In genomic region chr7:66376264-66376945, GRCh38 we compare ENCODE assay signal across 21 cellular contexts.
DNase-seq lines count a peak whose midpoint lies in the region; FAIRE-seq and TF ChIP-seq lines count a peak whose summit lies in the region.
"Had no signal": no experiment of that assay in that cellular context is flagged by ENCODE, and none has a peak within 500 bp of the region (broad histone marks: within the 10 kb centered on the region; RNA-seq: fewer than 3 reads in every experiment).

No MANE protein-coding gene starts in this region.

- H3K4me3 ChIP-seq in mammary epithelial cell (replicated peaks in 1 of 3; ENCODE audit: insufficient read depth in 1 of 3, low read depth in 2 of 3, low read length in 3 of 3) (no peak overlapping the region), H1 (ENCODE audit: extremely low read depth in 1 of 4, insufficient read depth in 2 of 4, low read depth in 3 of 4, low read length in 4 of 4) (no peak overlapping the region), neuronal stem cell (ENCODE audit: low read length in 2 of 2) (no peak overlapping the region)
- no peak overlapping the region for H3K4me3 ChIP-seq in CD8-positive, alpha-beta memory T cell (ENCODE audit: low read length)
- H3K4me3 ChIP-seq: MG63, SJSA1 had no signal

- in situ Hi-C loops in mammary epithelial cell (cut with MboI; ENCODE audit: low sequenced_read_pairs in 2 of 2), result no loop called here

- H4K5ac ChIP-seq in H1 (ENCODE audit: insufficient read length, low read depth, low read length), result no peak overlapping the region

- H3K4me2 ChIP-seq in mammary epithelial cell (ENCODE audit: insufficient read depth, low read depth, low read length) (no peak overlapping the region), H1 (ENCODE audit: insufficient read depth in 1 of 2, low read depth in 2 of 2, low read length in 2 of 2) (no peak overlapping the region), neuronal stem cell (ENCODE audit: insufficient read depth, low read length, poor library complexity, severe bottlenecking) (no peak overlapping the region)
- H3K4me2 ChIP-seq: KMS-11 had no signal

- peaks cover 15% of the 10 kb centered on the region for H3K36me3 Mint-ChIP-seq in MCF 10A (ENCODE audit: insufficient read depth, unreplicated experiment)
- H3K36me3 Mint-ChIP-seq in CD8-positive, alpha-beta memory T cell, result peaks cover 26 to 32% (median 27%) of the 10 kb centered on the region in 3 donors

- peak overlapping the region; percentile 20 for H3K27ac Mint-ChIP-seq in MCF 10A (ENCODE audit: low read depth, unreplicated experiment)
- peak overlapping the region in 1 of 8 donors; percentile 80 for H3K27ac Mint-ChIP-seq in CD8-positive, alpha-beta memory T cell
- H3K27ac Mint-ChIP-seq: CD8-positive, alpha-beta T cell had no signal

- no peak for FAIRE-seq in H1 (lab: Jason Lieb, UNC)
- FAIRE-seq: G401.6, GM12891 had no signal

- H3K56ac ChIP-seq in H1 (replicated peaks; ENCODE audit: insufficient read length, low read depth, low read length), result no peak overlapping the region

- H2BK5ac ChIP-seq in H1 (ENCODE audit: low read depth, low read length) (no peak overlapping the region; the same call in 1 of the 2 replicates), neuronal stem cell (ENCODE audit: low read length) (peak overlapping the region; percentile 75)

- no peak overlapping the region for H3K27ac ChIP-seq in mammary epithelial cell (ENCODE audit: insufficient read depth, low read depth, low read length)
- no peak overlapping the region for H3K27ac ChIP-seq in H1 (ENCODE audit: low read depth, low read length)
- no peak overlapping the region for H3K27ac ChIP-seq in neuronal stem cell (replicated peaks; ENCODE audit: low read length)
- H3K27ac ChIP-seq in CD8-positive, alpha-beta memory T cell (ENCODE audit: low read depth, low read length), result no peak overlapping the region
- H3K27ac ChIP-seq: KMS-11, SJSA1 had no signal

- POLR2A ChIA-PET in MCF 10A (lab: Yijun Ruan, JAX) (no interaction called here), H1 (lab: Charles Lee; ENCODE audit: partially characterized antibody) (interaction anchor here (0.8 to 1.2 kb wide), 2 partner anchors 9 to 39 kb away, joined by 3 read pairs; no protein-coding TSS in a partner anchor)
- POLR2A ChIA-PET in CD8-positive, alpha-beta memory T cell (lab: Charles Lee), result no interaction called here

- dilution Hi-C loops in mammary epithelial cell (cut with HindIII; ENCODE audit: low sequenced_read_pairs), result no loop called here

- H4K20me1 ChIP-seq in mammary epithelial cell (ENCODE audit: insufficient read depth, low read length), result no peaks in the 10 kb centered on the region
- H4K20me1 ChIP-seq in H1 (replicated peaks in 1 of 2; ENCODE audit: control insufficient read depth in 1 of 2, insufficient read depth in 2 of 2, low read length in 2 of 2), result no peaks in the 10 kb centered on the region

- intact Hi-C loops in MCF 10A (cut with micrococcal nuclease), result no loop called here
- intact Hi-C loops in mammary epithelial cell (cut with micrococcal nuclease), result no loop called here

- H2BK120ac ChIP-seq in H1 (replicated peaks; ENCODE audit: low read depth, low read length) (no peak overlapping the region), neuronal stem cell (ENCODE audit: low read depth, low read length) (peak overlapping the region; percentile 72)

- no peak overlapping the region for H2AFZ ChIP-seq in mammary epithelial cell (ENCODE audit: low read depth, low read length)
- H2AFZ ChIP-seq in H1 (ENCODE audit: low read length), result no peak overlapping the region
- no peak overlapping the region for H2AFZ ChIP-seq in neuronal stem cell (ENCODE audit: low read length)

- H3K79me1 ChIP-seq in H1 (ENCODE audit: low read depth, low read length) (no peaks in the 10 kb centered on the region), neuronal stem cell (ENCODE audit: low read depth, low read length) (peaks cover 2% of the 10 kb centered on the region)

- no peak overlapping the region for H3K18ac ChIP-seq in H1 (ENCODE audit: extremely low read depth, low read length)
- H3K18ac ChIP-seq in neuronal stem cell (ENCODE audit: low read length), result peak overlapping the region; percentile 28

- H3K9me3 ChIP-seq in mammary epithelial cell (replicated peaks; ENCODE audit: insufficient read depth, low read length) (no peaks in the 10 kb centered on the region), H1 (ENCODE audit: insufficient read depth in 2 of 2, low read depth in 1 of 2, low read length in 1 of 2) (no peaks in the 10 kb centered on the region), neuronal stem cell (replicated peaks in 1 of 2; ENCODE audit: control insufficient read depth in 2 of 2, insufficient read depth in 1 of 2, low read depth in 1 of 2, low read length in 2 of 2) (peaks cover 0 to 4% of the 10 kb centered on the region in 2 donors)
- no peaks in the 10 kb centered on the region for H3K9me3 ChIP-seq in CD8-positive, alpha-beta memory T cell (ENCODE audit: low read length)
- H3K9me3 ChIP-seq: MG63, SJSA1 had no signal

- no peak overlapping the region for H2BK20ac ChIP-seq in H1 (ENCODE audit: low read length)

- H2BK15ac ChIP-seq in H1 (ENCODE audit: low read length) (no peak overlapping the region), neuronal stem cell (ENCODE audit: low read length) (no peak overlapping the region)

- TF ChIP-seq POLR2A in H1 (IDR thresholded peaks at IDR 0.05; ENCODE audit: control extremely low read depth in 1 of 2, low read depth in 2 of 2, low read length in 2 of 2), result no peak

- H3K9me3 Mint-ChIP-seq in MCF 10A (ENCODE audit: unreplicated experiment), result no peaks in the 10 kb centered on the region
- H3K9me3 Mint-ChIP-seq in CD8-positive, alpha-beta memory T cell, result peaks cover 0 to 8% (median 0%) of the 10 kb centered on the region in 5 donors

- H3K4me3 Mint-ChIP-seq in MCF 10A (ENCODE audit: unreplicated experiment), result no peak overlapping the region
- no peak overlapping the region for H3K4me3 Mint-ChIP-seq in CD8-positive, alpha-beta memory T cell
- H3K4me3 Mint-ChIP-seq: CD8-positive, alpha-beta T cell had no signal

- no peak overlapping the region for H3K9ac ChIP-seq in mammary epithelial cell (ENCODE audit: insufficient read depth, low read length)
- H3K9ac ChIP-seq in H1 (replicated peaks in 1 of 4; ENCODE audit: extremely low read depth in 1 of 4, low read depth in 3 of 4, low read length in 3 of 4), result no peak overlapping the region
- no peak overlapping the region for H3K9ac ChIP-seq in neuronal stem cell (ENCODE audit: low read depth, low read length, poor library complexity)
- H3K9ac ChIP-seq: KMS-11 had no signal

- H3K23ac ChIP-seq in H1 (ENCODE audit: insufficient read length) (no peak overlapping the region), neuronal stem cell (ENCODE audit: low read depth, low read length, poor library complexity) (peak overlapping the region; percentile 89)

- peaks cover 6% of the 10 kb centered on the region for H3K4me1 Mint-ChIP-seq in MCF 10A (ENCODE audit: insufficient read depth, unreplicated experiment)
- no peaks in the 10 kb centered on the region for H3K4me1 Mint-ChIP-seq in CD8-positive, alpha-beta memory T cell

- H3K4ac ChIP-seq in H1 (replicated peaks; ENCODE audit: insufficient read length, low read depth, low read length) (no peak overlapping the region), neuronal stem cell (ENCODE audit: low read length) (no peak overlapping the region)

- TF ChIP-seq RAD21 in H1 (IDR thresholded peaks at IDR 0.05 in 1 of 2, conservative IDR thresholded peaks at IDR 0.05 in 1 of 2; ENCODE audit: low read depth in 2 of 2, low read length in 2 of 2), result peak; percentile 22 to 37; a peak in 2 of 4 replicates

- no peaks in the 10 kb centered on the region for H3K23me2 ChIP-seq in H1 (ENCODE audit: low read depth, low read length)

- 99% methylated on average over 16 of the region's 45 CpGs for WGBS in mammary epithelial cell (ENCODE audit: low coverage, missing lambda C conversion rate)
- WGBS in H1 (ENCODE audit: extremely low coverage in 1 of 2, insufficient coverage in 1 of 2, insufficient read length in 1 of 2, insufficient replicate concordance in 2 of 2, low coverage in 1 of 2, low lambda C conversion rate in 2 of 2, missing lambda C conversion rate in 1 of 2), 2 experiments, result 93% methylated on average over 40 of the region's 45 CpGs; no CpG with 5 or more reads in 1 of the 2 experiments
- WGBS in neuronal stem cell (ENCODE audit: extremely low coverage in 2 of 2, insufficient read length in 2 of 2, insufficient replicate concordance in 1 of 2), 2 donors, result no CpG with 5 or more reads among the region's 45 CpGs

- TF ChIP-seq CTCF in MCF 10A (IDR thresholded peaks at IDR 0.05; ENCODE audit: unreplicated experiment) (no peak), mammary epithelial cell (conservative IDR thresholded peaks at IDR 0.05 in 1 of 2, IDR thresholded peaks at IDR 0.05 in 1 of 2; ENCODE audit: extremely low read depth in 1 of 2, insufficient read depth in 1 of 2, low read depth in 1 of 2, low read length in 2 of 2) (no peak), H1 (IDR thresholded peaks at IDR 0.05; ENCODE audit: control extremely low read depth in 1 of 3, insufficient read depth in 1 of 3, low read depth in 1 of 3, low read length in 3 of 3) (peak in 1 of 3 experiments; percentile 17; a peak in 1 of 4 replicates)

- peaks cover 3% of the 10 kb centered on the region for H3K36me3 ChIP-seq in mammary epithelial cell (ENCODE audit: insufficient read depth, low read length)
- peaks cover 0 to 5% (median 0%) of the 10 kb centered on the region in 4 experiments; a peak in 4 of 8 replicates for H3K36me3 ChIP-seq in H1 (ENCODE audit: control insufficient read depth in 2 of 4, insufficient read depth in 4 of 4, low read length in 3 of 4)
- peaks cover 9 to 33% of the 10 kb centered on the region in 2 donors for H3K36me3 ChIP-seq in neuronal stem cell (replicated peaks in 1 of 2; ENCODE audit: control insufficient read depth in 2 of 2, insufficient read depth in 2 of 2, low read length in 2 of 2)
- H3K36me3 ChIP-seq in CD8-positive, alpha-beta memory T cell (ENCODE audit: insufficient read depth, low read length), result no peaks in the 10 kb centered on the region
- H3K36me3 ChIP-seq: MG63, SJSA1 had no signal

- CTCF ChIA-PET in MCF 10A (lab: Yijun Ruan, JAX) (no interaction called here), mammary epithelial cell (lab: Charles Lee; ENCODE audit: low non-redundant PET) (no interaction called here), H1 (lab: Charles Lee; ENCODE audit: partially characterized antibody) (interaction anchor here (0.8 to 0.9 kb wide), 2 partner anchors 53 to 138 kb away, joined by 3 read pairs; no protein-coding TSS in a partner anchor)
- CTCF ChIA-PET in CD8-positive, alpha-beta memory T cell (lab: Charles Lee), result no interaction called here

- H4K8ac ChIP-seq in H1 (ENCODE audit: extremely low read depth, insufficient read depth, low read length) (no peak overlapping the region), neuronal stem cell (ENCODE audit: low read depth, low read length) (no peak overlapping the region)

- H2AK5ac ChIP-seq in H1 (ENCODE audit: low read depth, low read length), result no peak overlapping the region
- no peak overlapping the region for H2AK5ac ChIP-seq in neuronal stem cell (ENCODE audit: low read depth, low read length)

- H3K27me3 ChIP-seq in mammary epithelial cell (ENCODE audit: insufficient read depth, low read length) (no peaks in the 10 kb centered on the region), H1 (replicated peaks in 1 of 4; ENCODE audit: control insufficient read depth in 3 of 4, extremely low read depth in 1 of 4, insufficient read depth in 3 of 4, low read length in 3 of 4) (no peaks in the 10 kb centered on the region), neuronal stem cell (ENCODE audit: control insufficient read depth in 3 of 3, insufficient read depth in 3 of 3, low read depth in 1 of 3, low read length in 3 of 3) (no peaks in the 10 kb centered on the region)
- no peaks in the 10 kb centered on the region for H3K27me3 ChIP-seq in CD8-positive, alpha-beta memory T cell (ENCODE audit: insufficient read depth, low read length, poor library complexity, severe bottlenecking)
- H3K27me3 ChIP-seq: MG63, SJSA1 had no signal

- H4K91ac ChIP-seq in H1 (replicated peaks; ENCODE audit: insufficient read length, low read length) (no peak overlapping the region), neuronal stem cell (ENCODE audit: low read depth, low read length, poor library complexity) (no peak overlapping the region)

- H3K14ac ChIP-seq in H1 (ENCODE audit: insufficient read length) (no peak overlapping the region), neuronal stem cell (ENCODE audit: low read length) (no peak overlapping the region)

- BruUV-seq in MCF 10A (replicated peaks; lab: Mats Ljungman, UMichigan), result no TSS peak
- no TSS peak for BruUV-seq in mammary epithelial cell (replicated peaks; lab: Mats Ljungman, UMichigan)

- DNase-seq in MCF 10A (ENCODE audit: unreplicated experiment) (no peak), mammary epithelial cell (no peak), H1 (ENCODE audit: low read depth in 1 of 2, low spot score in 2 of 2) (no peak), neuronal stem cell (ENCODE audit: low spot score) (no peak), hippocampal formation (lab: John Stamatoyannopoulos, UW) (no peak), mucosa of gallbladder (ENCODE audit: low spot score) (no peak), NCI-H1105 treated with DMSO at 0.1 percent for 48 hours (lab: John Stamatoyannopoulos, UW) (no peak)
- DNase-seq in CD8-positive, alpha-beta memory T cell, result no peak
- DNase-seq: CD8-positive, alpha-beta T cell; DND-41; MG63; NCI-H1105; NCI-H187; NCI-H2171; NCI-H510A; NCI-H774; PC-3 had no signal

- peaks cover 6% of the 10 kb centered on the region for H3K79me2 ChIP-seq in mammary epithelial cell (ENCODE audit: insufficient read depth, low read length)
- H3K79me2 ChIP-seq in H1 (ENCODE audit: control insufficient read depth in 1 of 2, insufficient read depth in 2 of 2, low read length in 2 of 2), result no peaks in the 10 kb centered on the region

- TF ChIP-seq EP300 in H1 (IDR thresholded peaks at IDR 0.05; ENCODE audit: borderline replicate concordance in 1 of 2, low read depth in 2 of 2, low read length in 2 of 2), result no peak

- H2BK12ac ChIP-seq in H1 (ENCODE audit: low read depth, low read length) (no peak overlapping the region), neuronal stem cell (ENCODE audit: low read length) (no peak overlapping the region)

- peaks cover 22% of the 10 kb centered on the region for H3K4me1 ChIP-seq in mammary epithelial cell (ENCODE audit: insufficient read depth, low read length)
- H3K4me1 ChIP-seq in H1 (replicated peaks in 1 of 4; ENCODE audit: control insufficient read depth in 3 of 4, insufficient read depth in 4 of 4, low read length in 3 of 4), result no peaks in the 10 kb centered on the region
- H3K4me1 ChIP-seq in neuronal stem cell (ENCODE audit: control insufficient read depth in 2 of 2, insufficient read depth in 1 of 2, low read depth in 1 of 2, low read length in 2 of 2), result no peaks in the 10 kb centered on the region
- no peaks in the 10 kb centered on the region for H3K4me1 ChIP-seq in CD8-positive, alpha-beta memory T cell (ENCODE audit: insufficient read depth, low read length)

- no peaks in the 10 kb centered on the region for H3K27me3 Mint-ChIP-seq in MCF 10A (ENCODE audit: insufficient read depth, unreplicated experiment)
- H3K27me3 Mint-ChIP-seq in CD8-positive, alpha-beta memory T cell, result peaks cover 0 to 3% of the 10 kb centered on the region in 2 donors
